14 cellular contexts compared by ENCODE assay signal in the genomic region with DNA sequence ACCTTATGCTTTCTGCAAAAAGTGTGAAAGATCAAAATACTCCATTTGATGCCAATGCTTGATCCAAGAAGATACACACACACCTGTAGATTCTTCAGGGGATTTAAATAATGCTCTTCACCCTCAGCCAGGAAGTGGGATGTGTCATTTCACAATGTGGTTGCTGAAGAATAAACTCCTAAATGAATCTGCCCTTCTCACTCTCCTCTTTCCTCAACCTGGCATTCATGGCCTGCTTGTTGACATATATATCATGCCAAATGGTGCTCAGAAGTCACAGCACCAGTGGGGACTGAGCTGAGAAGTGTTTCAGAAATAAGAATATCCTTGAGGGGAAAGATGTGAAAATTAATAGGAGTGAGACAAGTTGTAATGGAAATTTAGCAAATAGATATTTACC.
"Had no signal": no experiment of that assay in that cellular context is flagged by ENCODE, and none has a peak within 500 bp of the region (broad histone marks: within the 10 kb centered on the region; RNA-seq: fewer than 3 reads in every experiment).

No MANE protein-coding gene starts in this region.

- H3K27me3 ChIP-seq: esophagus squamous epithelium, hepatocyte had no signal

- H3K79me2 ChIP-seq: hepatocyte had no signal

- H3K4me2 ChIP-seq: hepatocyte had no signal

- H3K27ac ChIP-seq: hepatocyte, left ventricle myocardium inferior had no signal

- H2AFZ ChIP-seq: hepatocyte had no signal

- H3K4me3 ChIP-seq: esophagus squamous epithelium, hepatocyte, left ventricle myocardium inferior had no signal

- H3K36me3 ChIP-seq: esophagus squamous epithelium, left ventricle myocardium inferior had no signal

- DNase-seq: activated CD4-positive, alpha-beta T cell treated with anti-CD3 and anti-CD28 coated beads, Interleukin-2, amount 50 U/mL, for 1 hour; activated CD4-positive, CD25-positive, alpha-beta regulatory T cell; activated CD8-positive, alpha-beta memory T cell treated with anti-CD3 and anti-CD28 coated beads for 24 hours; activated naive CD8-positive, alpha-beta T cell treated with anti-CD3 and anti-CD28 coated beads for 36 hours; cortex of kidney; effector CD4-positive, alpha-beta T cell; esophagus squamous epithelium; left ventricle myocardium inferior; naive thymus-derived CD4-positive, alpha-beta T cell; retina; stimulated activated CD4-positive, alpha-beta T cell treated with anti-CD3 and anti-CD28 coated beads, Interleukin-2, amount 100 ng/mL, for 48 hours; stimulated activated naive CD4-positive, alpha-beta T cell; trophoblast cell had no signal

- H3K9me3 ChIP-seq: esophagus squamous epithelium, left ventricle myocardium inferior had no signal

- ATAC-seq: naive thymus-derived CD4-positive, alpha-beta T cell had no signal
